1 cellular context compared by ENCODE assay signal in genomic region chr1:26900815-26901511, GRCh38.
TF ChIP-seq lines count a peak whose summit lies in the region.

No MANE protein-coding gene starts in this region.

TF ChIP-seq in K562, 482 proteins besides CTCF, POLR2A, EP300 and RAD21 (continued from another document and continues in another):
- TF ChIP-seq ZBTB5 (IDR thresholded peaks at IDR 0.05) = no peak
- no peak for TF ChIP-seq USF1 (CRISPR knock-in tag; IDR thresholded peaks at IDR 0.05)
- TF ChIP-seq DMBX1 (CRISPR knock-in tag; IDR thresholded peaks at IDR 0.05; ENCODE audit: borderline replicate concordance) = no peak
- TF ChIP-seq STAT6 (CRISPR knock-in tag; IDR thresholded peaks at IDR 0.05) = peak; percentile 18; the same call in 1 of the 2 replicates
- no peak for TF ChIP-seq E2F6 (IDR thresholded peaks at IDR 0.05; ENCODE audit: borderline replicate concordance in 1 of 2, extremely low read depth in 1 of 2, insufficient read depth in 1 of 2, insufficient read length in 1 of 2, low read depth in 1 of 2, low read length in 1 of 2, poor library complexity in 1 of 2, severe bottlenecking in 1 of 2)
- no peak for TF ChIP-seq MTA1 (IDR thresholded peaks at IDR 0.05; ENCODE audit: borderline replicate concordance)
- no peak for TF ChIP-seq MYC (IDR thresholded peaks at IDR 0.05; ENCODE audit: low read depth, low read length)
- TF ChIP-seq MYC (CRISPR knock-in tag; IDR thresholded peaks at IDR 0.05; ENCODE audit: borderline replicate concordance, low read depth) = no peak
- TF ChIP-seq BMI1 (IDR thresholded peaks at IDR 0.05; ENCODE audit: low read length) = no peak
- TF ChIP-seq XRCC4 (IDR thresholded peaks at IDR 0.05; ENCODE audit: extremely low read depth, insufficient read depth, insufficient read length) = no peak
- no peak for TF ChIP-seq SMAD4 (CRISPR knock-in tag; conservative IDR thresholded peaks at IDR 0.05)
- TF ChIP-seq E2F5 (CRISPR knock-in tag; IDR thresholded peaks at IDR 0.05) = no peak
- TF ChIP-seq TCF3 (CRISPR knock-in tag; IDR thresholded peaks at IDR 0.05) = no peak
- peak; percentile 75; the same call in 1 of the 2 replicates for TF ChIP-seq ZNF551 (CRISPR knock-in tag; IDR thresholded peaks at IDR 0.05)
- peak; percentile 61; the same call in 1 of the 2 replicates for TF ChIP-seq BACH1 (tag; IDR thresholded peaks at IDR 0.05)
- 0 out of 2 replicates have a peak, but pooled peaks have one; percentile 73 for TF ChIP-seq MBD1 (CRISPR knock-in tag; IDR thresholded peaks at IDR 0.05)
- TF ChIP-seq PHB2 (IDR thresholded peaks at IDR 0.05; ENCODE audit: low read depth) = no peak
- no peak for TF ChIP-seq RBM22 (IDR thresholded peaks at IDR 0.05; ENCODE audit: low read depth, low read length, poor library complexity, severe bottlenecking)
- no peak for TF ChIP-seq ZNF830 (CRISPR knock-in tag; IDR thresholded peaks at IDR 0.05)
- no peak for TF ChIP-seq TFAM (CRISPR knock-in tag; conservative IDR thresholded peaks at IDR 0.05)
- no peak for TF ChIP-seq ZC3H11A (IDR thresholded peaks at IDR 0.05; ENCODE audit: low read depth, low read length)
- TF ChIP-seq HMG20A (CRISPR knock-in tag; conservative IDR thresholded peaks at IDR 0.05) = no peak
- peak; percentile 68 for TF ChIP-seq RBM25 (IDR thresholded peaks at IDR 0.05; ENCODE audit: low read depth, low read length, severe bottlenecking)
- no peak for TF ChIP-seq SNAPC5 (CRISPR knock-in tag; IDR thresholded peaks at IDR 0.05)
- no peak for TF ChIP-seq NR2C1 (IDR thresholded peaks at IDR 0.05)
- 0 out of 2 replicates have a peak, but pooled peaks have one; percentile 3 for TF ChIP-seq NR2C1 (tag; IDR thresholded peaks at IDR 0.05)
- no peak for TF ChIP-seq RBM14 (IDR thresholded peaks at IDR 0.05; ENCODE audit: borderline replicate concordance, insufficient read depth, low read depth, low read length)
- no peak for TF ChIP-seq CBX2 (IDR thresholded peaks at IDR 0.05; ENCODE audit: insufficient read depth, low read length, poor library complexity, severe bottlenecking)
- TF ChIP-seq EHMT2 (IDR thresholded peaks at IDR 0.05) = 0 out of 2 replicates have a peak, but pooled peaks have one; percentile 20
- TF ChIP-seq PHF20 (IDR thresholded peaks at IDR 0.05; ENCODE audit: partially characterized antibody) = no peak
- TF ChIP-seq PURB (CRISPR knock-in tag; IDR thresholded peaks at IDR 0.05; ENCODE audit: low read depth) = no peak
- no peak for TF ChIP-seq HSF4 (CRISPR knock-in tag; IDR thresholded peaks at IDR 0.05; ENCODE audit: borderline replicate concordance)
- TF ChIP-seq CBX1 (IDR thresholded peaks at IDR 0.05; ENCODE audit: low read depth) = no peak
- TF ChIP-seq KAT7 (CRISPR knock-in tag; IDR thresholded peaks at IDR 0.05; ENCODE audit: borderline replicate concordance) = 0 out of 2 replicates have a peak, but pooled peaks have one; percentile 55
- TF ChIP-seq ZNF282 (CRISPR knock-in tag; IDR thresholded peaks at IDR 0.05) = no peak
- TF ChIP-seq ZNF592 (IDR thresholded peaks at IDR 0.05) = peak; percentile 55; the same call in 1 of the 2 replicates
- TF ChIP-seq ZNF511 (CRISPR knock-in tag; IDR thresholded peaks at IDR 0.05) = no peak
- peak; percentile 43; the same call in 1 of the 2 replicates for TF ChIP-seq CREB3 (tag; conservative IDR thresholded peaks at IDR 0.05; ENCODE audit: low read depth)
- no peak for TF ChIP-seq ZNF695 (CRISPR knock-in tag; IDR thresholded peaks at IDR 0.05)
- 0 out of 2 replicates have a peak, but pooled peaks have one; percentile 8 for TF ChIP-seq ID3 (CRISPR knock-in tag; IDR thresholded peaks at IDR 0.05)
- peak; percentile 53; the same call in 1 of the 2 replicates for TF ChIP-seq ID3 (tag; IDR thresholded peaks at IDR 0.05)
- TF ChIP-seq ZKSCAN8 (CRISPR knock-in tag; IDR thresholded peaks at IDR 0.05) = no peak
- no peak for TF ChIP-seq SIN3B (IDR thresholded peaks at IDR 0.05; ENCODE audit: low read depth)
- TF ChIP-seq ZNF778 (CRISPR knock-in tag; IDR thresholded peaks at IDR 0.05) = no peak
- TF ChIP-seq ZNF121 (CRISPR knock-in tag; conservative IDR thresholded peaks at IDR 0.05) = peak; percentile 90
- TF ChIP-seq ATF4 (CRISPR knock-in tag; IDR thresholded peaks at IDR 0.05) = peak; percentile 52; the same call in 1 of the 2 replicates
- TF ChIP-seq MLX (CRISPR knock-in tag; conservative IDR thresholded peaks at IDR 0.05) = no peak
- 0 out of 2 replicates have a peak, but pooled peaks have one; percentile 37 for TF ChIP-seq ZNF239 (CRISPR knock-in tag; IDR thresholded peaks at IDR 0.05)
